8 cellular contexts compared by ENCODE assay signal in the genomic region with DNA sequence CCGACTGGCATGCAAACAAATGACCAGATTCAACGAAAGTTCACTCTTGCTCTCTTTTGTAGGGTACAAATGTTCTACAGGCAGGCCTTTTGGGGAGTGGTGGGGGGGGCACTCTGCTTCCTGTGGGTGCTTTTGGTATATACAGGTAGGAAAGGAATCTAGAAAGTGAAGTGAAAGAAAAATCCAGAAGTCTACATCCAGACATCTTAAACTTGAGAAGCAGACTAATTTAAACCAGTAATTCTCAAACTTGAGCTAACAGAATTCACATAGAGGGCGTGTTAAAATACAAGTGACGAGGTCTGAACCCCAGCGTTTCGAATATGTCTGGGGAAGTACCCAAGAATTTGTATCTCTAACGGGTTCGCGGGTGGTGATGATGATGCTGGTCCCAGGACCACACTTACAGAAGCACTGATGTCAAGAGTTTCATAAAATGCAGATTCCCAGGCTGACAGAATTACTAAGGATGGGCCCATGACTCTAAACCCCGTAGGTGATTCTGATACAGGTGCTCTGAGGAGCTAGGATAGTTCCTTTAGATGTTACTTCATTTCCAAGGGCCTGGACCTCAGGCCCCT. TPM values are rescaled to one million over a fixed set of nuclear protein-coding genes. Genes with fewer than 3 reads are reported as not detected.
DNase-seq lines count a peak whose midpoint lies in the region; ATAC-seq and TF ChIP-seq lines count a peak whose summit lies in the region.

No MANE protein-coding gene starts in this region.

- no peak for DNase-seq in AG09309 (ENCODE audit: low read depth)
- DNase-seq in nephron progenitor cell = no peak
- DNase-seq in NCI-H1436 treated with DMSO at 0.1 percent for 48 hours (lab: John Stamatoyannopoulos, UW) = no peak
- no peak for DNase-seq in NCI-H748 (lab: John Stamatoyannopoulos, UW; ENCODE audit: unreplicated experiment)

- no peaks in the 10 kb centered on the region for H3K36me3 Mint-ChIP-seq in IgD-negative memory B cell
- peaks cover 19% of the 10 kb centered on the region for H3K36me3 Mint-ChIP-seq in nephron progenitor cell (ENCODE audit: low read depth)

- H3K27me3 ChIP-seq in endocrine pancreas (ENCODE audit: control insufficient read depth, insufficient read depth, low read length) = no peaks in the 10 kb centered on the region

- H3K9ac ChIP-seq in endocrine pancreas (ENCODE audit: control insufficient read depth, insufficient read depth, low read length) = peak overlapping the region; percentile 3

- no peaks in the 10 kb centered on the region for H3K36me3 ChIP-seq in endocrine pancreas (ENCODE audit: control insufficient read depth, insufficient read depth, low read length)

- H3K9me3 Mint-ChIP-seq in IgD-negative memory B cell (no peaks in the 10 kb centered on the region), nephron progenitor cell (no peaks in the 10 kb centered on the region)

- peaks cover 6% of the 10 kb centered on the region for H3K4me1 ChIP-seq in endocrine pancreas (ENCODE audit: control insufficient read depth, insufficient read depth, low read length)

- H3K4me1 Mint-ChIP-seq in IgD-negative memory B cell (peaks cover 5 to 7% (median 7%) of the 10 kb centered on the region in 3 donors), nephron progenitor cell (no peaks in the 10 kb centered on the region)

- H3K27me3 Mint-ChIP-seq in IgD-negative memory B cell (no peaks in the 10 kb centered on the region), nephron progenitor cell (ENCODE audit: low read depth, poor library complexity) (peaks cover 23% of the 10 kb centered on the region)

- peak overlapping the region; percentile 15 for H3K4me3 ChIP-seq in AG09309 (ENCODE audit: control insufficient read depth, low read depth, low read length)
- peak overlapping the region; percentile 19 for H3K4me3 ChIP-seq in endocrine pancreas (ENCODE audit: control insufficient read depth, insufficient read depth, low read length)

- ATAC-seq in GM21367 (IDR thresholded peaks at IDR 0.05; ENCODE audit: unreplicated experiment) (no peak), HG02884 (IDR thresholded peaks at IDR 0.05; ENCODE audit: unreplicated experiment) (no peak)

- H3K4me3 Mint-ChIP-seq in IgD-negative memory B cell = peak overlapping the region in 3 of 4 donors; percentile 86 to 94 (median 87)
- H3K4me3 Mint-ChIP-seq in nephron progenitor cell = peak overlapping the region; percentile 80

- H3K27ac Mint-ChIP-seq in IgD-negative memory B cell (peak overlapping the region; percentile 55 to 92 (median 84)), nephron progenitor cell (no peak overlapping the region)

- no peaks in the 10 kb centered on the region for H3K9me3 ChIP-seq in endocrine pancreas (ENCODE audit: control insufficient read depth, low read length)

- TF ChIP-seq CTCF in AG09309 (IDR thresholded peaks at IDR 0.05; ENCODE audit: control insufficient read depth, insufficient read depth, low read depth, low read length, missing control alignments) = no peak
- no peak for TF ChIP-seq CTCF in nephron progenitor cell (IDR thresholded peaks at IDR 0.05)

RNA-seq across cellular contexts. Expression of a gene that starts 0.5 kb away (rescaled TPM):
- 0.36 TPM for polyA plus RNA-seq in IgD-negative memory B cell

RNA-seq across cellular contexts. Expression of a gene that starts 18.5 kb away (rescaled TPM):
- 10.1 TPM for polyA plus RNA-seq in IgD-negative memory B cell

RNA-seq across cellular contexts. Expression of a gene that starts 18.7 kb away (rescaled TPM):
- 40.9 TPM for polyA plus RNA-seq in IgD-negative memory B cell
